In the genomic region with DNA sequence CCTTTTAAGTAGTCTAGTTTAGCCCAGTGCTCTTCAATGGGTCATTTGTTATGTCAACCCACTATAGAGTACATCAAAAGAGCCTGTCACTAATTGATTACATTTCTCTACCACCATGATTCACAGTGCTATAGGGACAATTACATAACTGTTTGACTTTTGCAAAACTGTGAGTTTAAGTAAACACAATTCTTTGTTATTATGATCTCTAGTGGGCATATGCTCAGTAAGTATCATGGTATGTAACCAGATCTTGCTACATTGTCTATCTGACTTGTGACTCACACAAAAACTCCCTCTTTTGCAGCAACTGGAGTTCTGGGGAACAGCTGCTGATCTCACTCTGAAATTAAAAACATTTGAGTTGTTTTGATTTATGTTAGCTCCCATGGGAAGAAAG, we compare ENCODE assay signal across 9 cellular contexts.
DNase-seq lines count a peak whose midpoint lies in the region; ATAC-seq and TF ChIP-seq lines count a peak whose summit lies in the region.
"Had no signal": no experiment of that assay in that cellular context is flagged by ENCODE, and none has a peak within 500 bp of the region (broad histone marks: within the 10 kb centered on the region; RNA-seq: fewer than 3 reads in every experiment).

No MANE protein-coding gene starts in this region.

- TF ChIP-seq CTCF in nephron (IDR thresholded peaks at IDR 0.05; ENCODE audit: unreplicated experiment in 3 of 3): no peak

- CTCF ChIA-PET in activated CD8-positive, alpha-beta memory T cell treated with anti-CD3 and anti-CD28 coated beads, Interleukin-2, amount 10 ng/mL, durations not matched to agents 7 days and 5 days (lab: Charles Lee): no interaction called here

- H3K4me3 Mint-ChIP-seq in nephron: no peak overlapping the region
- H3K4me3 Mint-ChIP-seq in activated CD8-positive, alpha-beta memory T cell treated with anti-CD3 and anti-CD28 coated beads, Interleukin-2, amount 10 ng/mL, durations not matched to agents 7 days and 5 days: no peak overlapping the region
- H3K4me3 Mint-ChIP-seq: activated naive CD8-positive, alpha-beta T cell had no signal

- H3K4me1 Mint-ChIP-seq in nephron: peaks cover 15% of the 10 kb centered on the region
- no peaks in the 10 kb centered on the region for H3K4me1 Mint-ChIP-seq in activated CD8-positive, alpha-beta memory T cell treated with anti-CD3 and anti-CD28 coated beads, Interleukin-2, amount 10 ng/mL, durations not matched to agents 7 days and 5 days

- peaks cover 18% of the 10 kb centered on the region for H3K36me3 Mint-ChIP-seq in nephron (ENCODE audit: low read depth)
- H3K36me3 Mint-ChIP-seq in activated CD8-positive, alpha-beta memory T cell treated with anti-CD3 and anti-CD28 coated beads, Interleukin-2, amount 10 ng/mL, durations not matched to agents 7 days and 5 days: no peaks in the 10 kb centered on the region
- H3K36me3 Mint-ChIP-seq: activated naive CD8-positive, alpha-beta T cell had no signal

- peak; percentile 86 for DNase-seq in EL
- peak; percentile 36 to 91 for DNase-seq in NCI-H2081 (lab: John Stamatoyannopoulos, UW)
- DNase-seq in astrocyte of the hippocampus (ENCODE audit: low read depth, low spot score): peak; percentile 77
- DNase-seq in activated CD8-positive, alpha-beta memory T cell treated with anti-CD3 and anti-CD28 coated beads, Interleukin-2, amount 10 ng/mL, durations not matched to agents 7 days and 5 days: no peak
- no peak for DNase-seq in activated CD4-positive, CD25-positive, alpha-beta regulatory T cell treated with anti-CD3 and anti-CD28 coated beads, Interleukin-2, amount 50 U/mL, for 72 hours
- DNase-seq in cortex of kidney (lab: John Stamatoyannopoulos, UW): no peak

- no peaks in the 10 kb centered on the region for H3K27me3 Mint-ChIP-seq in nephron (ENCODE audit: low read depth)
- no peaks in the 10 kb centered on the region for H3K27me3 Mint-ChIP-seq in activated CD8-positive, alpha-beta memory T cell treated with anti-CD3 and anti-CD28 coated beads, Interleukin-2, amount 10 ng/mL, durations not matched to agents 7 days and 5 days
- H3K27me3 Mint-ChIP-seq: activated naive CD8-positive, alpha-beta T cell had no signal

- no peak for ATAC-seq in activated CD8-positive, alpha-beta memory T cell treated with anti-CD3 and anti-CD28 coated beads, Interleukin-2, amount 10 ng/mL, durations not matched to agents 7 days and 5 days
- ATAC-seq in GM19035 (IDR thresholded peaks at IDR 0.05; ENCODE audit: unreplicated experiment): no peak

- peak overlapping the region; percentile 68 to 74 (median 73) for H3K27ac Mint-ChIP-seq in nephron
- H3K27ac Mint-ChIP-seq in activated CD8-positive, alpha-beta memory T cell treated with anti-CD3 and anti-CD28 coated beads, Interleukin-2, amount 10 ng/mL, durations not matched to agents 7 days and 5 days: no peak overlapping the region
- H3K27ac Mint-ChIP-seq: activated naive CD8-positive, alpha-beta T cell had no signal

- H3K9me3 Mint-ChIP-seq in nephron: peaks cover 20% of the 10 kb centered on the region
- H3K9me3 Mint-ChIP-seq in activated CD8-positive, alpha-beta memory T cell treated with anti-CD3 and anti-CD28 coated beads, Interleukin-2, amount 10 ng/mL, durations not matched to agents 7 days and 5 days (ENCODE audit: low read depth): peaks cover 7% of the 10 kb centered on the region

Comparison
In these comparisons a context has a peak if more than half of its experiments do, and no peak if none do; other contexts are left out.
1. DNase-seq: peak in EL (single experiment), NCI-H2081 (2 of 2) and astrocyte of the hippocampus (single experiment); none in activated CD8-positive, alpha-beta memory T cell treated with anti-CD3 and anti-CD28 coated beads, Interleukin-2, amount 10 ng/mL, durations not matched to agents 7 days and 5 days (single experiment), activated CD4-positive, CD25-positive, alpha-beta regulatory T cell treated with anti-CD3 and anti-CD28 coated beads, Interleukin-2, amount 50 U/mL, for 72 hours (single experiment) and cortex of kidney (single experiment).